Comparison of ENCODE assay signal across 8 cellular contexts in the genomic region with DNA sequence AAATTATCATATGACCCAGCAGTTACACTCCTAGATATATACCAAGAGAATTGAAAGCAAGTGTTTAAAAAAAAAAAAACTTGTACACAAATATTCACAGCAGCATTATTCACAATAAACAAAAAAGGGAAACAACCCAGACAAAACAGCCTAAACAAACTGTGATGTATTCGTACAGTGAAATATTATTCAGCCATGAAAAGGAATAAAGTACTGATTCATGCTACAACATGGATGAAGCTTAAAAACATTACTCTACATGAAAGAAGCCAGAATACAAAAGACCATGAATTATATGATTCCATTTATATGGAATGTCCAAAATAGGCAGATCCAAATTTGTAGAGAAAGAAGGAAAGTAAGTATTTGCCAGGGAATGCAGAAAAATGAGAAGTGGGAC.
"Had no signal": no experiment of that assay in that cellular context is flagged by ENCODE, and none has a peak within 500 bp of the region (broad histone marks: within the 10 kb centered on the region; RNA-seq: fewer than 3 reads in every experiment).

No MANE protein-coding gene starts in this region.

- H3K4me3 ChIP-seq: GM12878 had no signal

- FAIRE-seq: G401.6, GM12878, GM12891, GM12892, GM18507, GM19239 had no signal

- DNase-seq: GDM1, GF-D8 had no signal

- ATAC-seq: GM12878 had no signal
